ENCODE assay signal across 1 cellular context in genomic region chr19:48254529-48254970, GRCh38.
TF ChIP-seq lines count a peak whose summit lies in the region.

No MANE protein-coding gene starts in this region.

TF ChIP-seq in K562, 482 proteins besides CTCF, POLR2A, EP300 and RAD21 (continued from another document and continues in another):
- TF ChIP-seq HOMEZ (CRISPR knock-in tag; IDR thresholded peaks at IDR 0.05): peak; percentile 92
- TF ChIP-seq ZNF140 (CRISPR knock-in tag; IDR thresholded peaks at IDR 0.05): peak; percentile 70; the same call in 1 of the 2 replicates
- peak; percentile 93; the same call in 1 of the 2 replicates for TF ChIP-seq HSF4 (CRISPR knock-in tag; IDR thresholded peaks at IDR 0.05; ENCODE audit: borderline replicate concordance)
- TF ChIP-seq NRF1 (conservative IDR thresholded peaks at IDR 0.05 in 1 of 2, IDR thresholded peaks at IDR 0.05 in 1 of 2): no peak
- TF ChIP-seq ZNF639 (CRISPR knock-in tag; conservative IDR thresholded peaks at IDR 0.05 in 1 of 2, IDR thresholded peaks at IDR 0.05 in 1 of 2): peak in 1 of 2 experiments; percentile 97; a peak in 2 of 4 replicates
- TF ChIP-seq DEAF1 (CRISPR knock-in tag; IDR thresholded peaks at IDR 0.05): peak; percentile 24; the same call in 1 of the 2 replicates
- TF ChIP-seq BRCA1 (IDR thresholded peaks at IDR 0.05): no peak
- no peak for TF ChIP-seq BRCA1 (CRISPR knock-in tag; IDR thresholded peaks at IDR 0.05)
- no peak for TF ChIP-seq ZNF511 (CRISPR knock-in tag; IDR thresholded peaks at IDR 0.05)
- TF ChIP-seq SRSF7 (optimal IDR thresholded peaks at IDR 0.05; ENCODE audit: low read depth, low read length): no peak
- no peak for TF ChIP-seq LCOR (CRISPR knock-in tag; IDR thresholded peaks at IDR 0.05)
- TF ChIP-seq ZNF717 (CRISPR knock-in tag; IDR thresholded peaks at IDR 0.05): peak; percentile 25; the same call in 1 of the 2 replicates
- peak; percentile 95 for TF ChIP-seq FOXO4 (CRISPR knock-in tag; IDR thresholded peaks at IDR 0.05)
- peak; percentile 97 for TF ChIP-seq PTTG1 (tag; IDR thresholded peaks at IDR 0.05; ENCODE audit: low read depth)
- peak; percentile 90 for TF ChIP-seq ZNF584 (CRISPR knock-in tag; IDR thresholded peaks at IDR 0.05; ENCODE audit: low read depth)
- TF ChIP-seq KHSRP (IDR thresholded peaks at IDR 0.05): no peak
- peak; percentile 73; the same call in 1 of the 2 replicates for TF ChIP-seq ZNF696 (CRISPR knock-in tag; conservative IDR thresholded peaks at IDR 0.05)
- peak; percentile 81 for TF ChIP-seq ZNF398 (CRISPR knock-in tag; IDR thresholded peaks at IDR 0.05)
- peak; percentile 96 for TF ChIP-seq NR4A1 (CRISPR knock-in tag; IDR thresholded peaks at IDR 0.05)
- TF ChIP-seq NR4A1 (tag; IDR thresholded peaks at IDR 0.05): peak; percentile 99
- TF ChIP-seq TRIM28 (IDR thresholded peaks at IDR 0.05): no peak
- TF ChIP-seq MBD1 (CRISPR knock-in tag; IDR thresholded peaks at IDR 0.05): 0 out of 2 replicates have a peak, but pooled peaks have one; percentile 33
- no peak for TF ChIP-seq CBX3 (IDR thresholded peaks at IDR 0.05; ENCODE audit: borderline replicate concordance in 1 of 2, low read length in 2 of 2)
- TF ChIP-seq ZNF518B (CRISPR knock-in tag; IDR thresholded peaks at IDR 0.05): 0 out of 2 replicates have a peak, but pooled peaks have one; percentile 20
- TF ChIP-seq YY1 (IDR thresholded peaks at IDR 0.05; ENCODE audit: borderline replicate concordance in 1 of 3, control insufficient read depth in 1 of 3, extremely low read depth in 1 of 3, insufficient read depth in 3 of 3, insufficient read length in 1 of 3, insufficient replicate concordance in 2 of 3, low read depth in 1 of 3, low read length in 2 of 3): peak in 1 of 3 experiments; percentile 32
- TF ChIP-seq FOXJ2 (tag; IDR thresholded peaks at IDR 0.05): no peak
- TF ChIP-seq SP2 (IDR thresholded peaks at IDR 0.05; ENCODE audit: extremely low read depth, low read depth, low read length, poor library complexity, severe bottlenecking): no peak
- TF ChIP-seq ZNF695 (CRISPR knock-in tag; IDR thresholded peaks at IDR 0.05): peak; percentile 87
- TF ChIP-seq ZBTB34 (CRISPR knock-in tag; IDR thresholded peaks at IDR 0.05): peak; percentile 90
- TF ChIP-seq THAP7 (CRISPR knock-in tag; IDR thresholded peaks at IDR 0.05): 0 out of 2 replicates have a peak, but pooled peaks have one; percentile 42
- 0 out of 2 replicates have a peak, but pooled peaks have one; percentile 51 for TF ChIP-seq CAMTA2 (CRISPR knock-in tag; conservative IDR thresholded peaks at IDR 0.05)
- TF ChIP-seq ZNF445 (CRISPR knock-in tag; IDR thresholded peaks at IDR 0.05; ENCODE audit: low read depth): peak; percentile 92; the same call in 1 of the 2 replicates
- 0 out of 2 replicates have a peak, but pooled peaks have one; percentile 74 for TF ChIP-seq DLX4 (CRISPR knock-in tag; IDR thresholded peaks at IDR 0.05)
- TF ChIP-seq SMAD2 (IDR thresholded peaks at IDR 0.05; ENCODE audit: low read depth, low read length): no peak
- TF ChIP-seq ELK3 (CRISPR knock-in tag; IDR thresholded peaks at IDR 0.05): peak; percentile 81; the same call in 1 of the 2 replicates
- peak; percentile 97 for TF ChIP-seq ZBTB9 (CRISPR knock-in tag; IDR thresholded peaks at IDR 0.05)
- peak; percentile 99 for TF ChIP-seq SMAD4 (CRISPR knock-in tag; conservative IDR thresholded peaks at IDR 0.05)
- TF ChIP-seq THRAP3 (IDR thresholded peaks at IDR 0.05; ENCODE audit: borderline replicate concordance): no peak
- peak; percentile 40 for TF ChIP-seq MAFG (tag; conservative IDR thresholded peaks at IDR 0.05)
- TF ChIP-seq ZNF324 (CRISPR knock-in tag; IDR thresholded peaks at IDR 0.05): peak; percentile 81
- TF ChIP-seq STAT5B (CRISPR knock-in tag; IDR thresholded peaks at IDR 0.05): peak; percentile 85
